16 cellular contexts compared by ENCODE assay signal in genomic region chr6:138482816-138483215, GRCh38. TPM values are rescaled to one million over a fixed set of nuclear protein-coding genes. Genes with fewer than 3 reads are reported as not detected.
DNase-seq lines count a peak whose midpoint lies in the region; ATAC-seq and TF ChIP-seq lines count a peak whose summit lies in the region.
"Had no signal": no experiment of that assay in that cellular context is flagged by ENCODE, and none has a peak within 500 bp of the region (broad histone marks: within the 10 kb centered on the region; RNA-seq: fewer than 3 reads in every experiment).

No MANE protein-coding gene starts in this region.

- H2BK5ac ChIP-seq in mesendoderm (ENCODE audit: low read length), result no peak overlapping the region

- DNase-seq in mesendoderm (no peak), posterior vena cava (ENCODE audit: low spot score) (no peak), NK-92 (lab: John Stamatoyannopoulos, UW; ENCODE audit: unreplicated experiment) (no peak), mucosa of gallbladder (ENCODE audit: low spot score) (no peak)
- DNase-seq: 8988T; CD4-positive, CD25-positive, alpha-beta regulatory T cell; CD8-positive, alpha-beta memory T cell; COR-L47; GM23248 had no signal

- no peak overlapping the region for H3K23ac ChIP-seq in mesendoderm (ENCODE audit: low read length)

- no peaks in the 10 kb centered on the region for H3K36me3 ChIP-seq in mesendoderm (ENCODE audit: control insufficient read depth, insufficient read depth, low read length)
- H3K36me3 ChIP-seq in parathyroid adenoma (ENCODE audit: control insufficient read depth, insufficient read depth, low read length), result no peaks in the 10 kb centered on the region

- no peaks in the 10 kb centered on the region for H3K9me3 ChIP-seq in parathyroid adenoma (ENCODE audit: control insufficient read depth, low read length)
- H3K9me3 ChIP-seq: BLaER1 treated with 17β-estradiol and CSF1 and Interleukin-3, amounts not matched to agents 10 nM and 100 nM; HAP-1 had no signal

- H2BK15ac ChIP-seq in mesendoderm (replicated peaks; ENCODE audit: low read depth), result no peak overlapping the region

- peak overlapping the region; percentile 28 for H3K18ac ChIP-seq in mesendoderm (ENCODE audit: low read length)

- H2AK5ac ChIP-seq in mesendoderm (ENCODE audit: low read length), result no peak overlapping the region

- H3K56ac ChIP-seq in mesendoderm (ENCODE audit: low read length), result no peak overlapping the region

- no peak overlapping the region for H3K4me3 ChIP-seq in mesendoderm (ENCODE audit: low read length)
- no peak overlapping the region for H3K4me3 ChIP-seq in parathyroid adenoma (ENCODE audit: low read depth, low read length)
- H3K4me3 ChIP-seq: BLaER1 treated with 17β-estradiol and CSF1 and Interleukin-3, amounts not matched to agents 10 nM and 100 nM; GM23248; HAP-1 had no signal

- H3K9ac ChIP-seq in mesendoderm (ENCODE audit: low read length) (no peak overlapping the region), parathyroid adenoma (no peak overlapping the region)
- H3K9ac ChIP-seq: BLaER1 treated with 17β-estradiol and CSF1 and Interleukin-3, amounts not matched to agents 10 nM and 100 nM; GM23248 had no signal

- H3K27ac ChIP-seq in C4-2B (peak overlapping the region; percentile 64; the same call in 1 of the 2 replicates), VCaP (peak overlapping the region; percentile 15; the same call in 1 of the 2 replicates), mesendoderm (ENCODE audit: low read depth, low read length) (no peak overlapping the region), parathyroid adenoma (no peak overlapping the region)
- H3K27ac ChIP-seq: BLaER1 treated with 17β-estradiol and CSF1 and Interleukin-3, amounts not matched to agents 10 nM and 100 nM; GM23248; HL-60 had no signal

- no peaks in the 10 kb centered on the region for H3K79me1 ChIP-seq in mesendoderm (ENCODE audit: low read length)

- TF ChIP-seq CTCF in C4-2B (conservative IDR thresholded peaks at IDR 0.05) (no peak), VCaP (conservative IDR thresholded peaks at IDR 0.05) (no peak), parathyroid adenoma (IDR thresholded peaks at IDR 0.05) (no peak)

- H2BK120ac ChIP-seq in mesendoderm (ENCODE audit: low read depth, low read length), result no peak overlapping the region

- H3K4me1 ChIP-seq in mesendoderm (ENCODE audit: control insufficient read depth, low read depth, low read length) (peaks cover 7% of the 10 kb centered on the region), parathyroid adenoma (peaks cover 3% of the 10 kb centered on the region)
- H3K4me1 ChIP-seq: BLaER1 treated with 17β-estradiol and CSF1 and Interleukin-3, amounts not matched to agents 10 nM and 100 nM had no signal

- H4K5ac ChIP-seq in mesendoderm (ENCODE audit: low read length), result no peak overlapping the region

- no peak overlapping the region for H2AFZ ChIP-seq in parathyroid adenoma
- H2AFZ ChIP-seq: GM23248 had no signal

- no CpG with 5 or more reads among the region's 3 CpGs for WGBS in mesendoderm (ENCODE audit: extremely low coverage, insufficient coverage, low lambda C conversion rate)

- no peaks in the 10 kb centered on the region for H3K27me3 ChIP-seq in mesendoderm (ENCODE audit: insufficient read depth, low read length, poor library complexity)
- no peaks in the 10 kb centered on the region for H3K27me3 ChIP-seq in parathyroid adenoma (ENCODE audit: control insufficient read depth, insufficient read depth, low read length)
- H3K27me3 ChIP-seq: BLaER1 treated with 17β-estradiol and CSF1 and Interleukin-3, amounts not matched to agents 10 nM and 100 nM had no signal

- H4K8ac ChIP-seq in mesendoderm (ENCODE audit: low read depth, low read length), result no peak overlapping the region

- H3K79me2 ChIP-seq in mesendoderm (ENCODE audit: control insufficient read depth, insufficient read depth, low read length), result peaks cover 4% of the 10 kb centered on the region
- H3K79me2 ChIP-seq in parathyroid adenoma, result no peaks in the 10 kb centered on the region

- no peak overlapping the region for H3K4ac ChIP-seq in mesendoderm (ENCODE audit: low read depth, low read length)

- no peak for ATAC-seq in GM19324 (IDR thresholded peaks at IDR 0.05; ENCODE audit: low FRiP score, unreplicated experiment)

- no peak overlapping the region for H3K4me2 ChIP-seq in mesendoderm (ENCODE audit: low read length)
- peak overlapping the region; percentile 39 for H3K4me2 ChIP-seq in parathyroid adenoma (ENCODE audit: low read length)
- H3K4me2 ChIP-seq: BLaER1 treated with 17β-estradiol and CSF1 and Interleukin-3, amounts not matched to agents 10 nM and 100 nM had no signal

- intact Hi-C loops in posterior vena cava (cut with DNase I), result no loop called here

RNA-seq across cellular contexts. Expression of gene NHSL1, which starts 16.5 kb away (rescaled TPM):
- 23.1 TPM for polyA plus RNA-seq in mesendoderm (2013, experiment 1 of 2)
- polyA plus RNA-seq in mesendoderm (2013, experiment 2 of 2), result 23.1 TPM
- total RNA-seq in posterior vena cava (10 to 100 TPM; 13.3 to 15.5 TPM), mucosa of gallbladder (44.3 TPM)
- total RNA-seq: CD4-positive, CD25-positive, alpha-beta regulatory T cell had no signal
- polyA plus RNA-seq: CD8-positive, alpha-beta memory T cell had no signal

Comparison
In these comparisons a context has a peak if more than half of its experiments do, and no peak if none do; other contexts are left out.
1. H3K27ac ChIP-seq: peak in C4-2B (single experiment) and VCaP (single experiment); none in mesendoderm (single experiment) and parathyroid adenoma (single experiment).